In the genomic region with DNA sequence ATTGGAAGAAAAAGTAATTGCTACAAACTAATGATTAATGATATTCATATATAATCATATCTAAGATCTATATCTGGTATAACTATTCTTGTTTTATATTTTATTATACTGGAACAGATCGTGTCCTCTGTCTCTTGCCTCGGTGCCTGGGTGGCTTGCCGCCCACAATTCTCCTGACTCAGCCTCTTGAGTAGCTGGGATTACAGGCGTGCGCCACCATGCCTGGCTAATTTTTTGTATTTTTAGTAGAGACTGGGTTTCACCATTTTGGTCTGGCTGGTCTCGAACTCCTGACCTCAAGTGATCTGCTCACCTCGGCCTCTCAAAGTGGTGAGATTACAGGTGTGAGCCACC, we compare ENCODE assay signal across 2 cellular contexts.
TF ChIP-seq lines count a peak whose summit lies in the region.

No MANE protein-coding gene starts in this region.

TF ChIP-seq in HepG2, 621 proteins besides CTCF, POLR2A, EP300 and RAD21:
- peak; percentile 5; the same call in 1 of the 2 replicates for TF ChIP-seq TFDP2 (CRISPR knock-in tag; IDR thresholded peaks at IDR 0.05)
- 0 out of 2 replicates have a peak, but pooled peaks have one; percentile 16 for TF ChIP-seq ZNF256 (CRISPR knock-in tag; conservative IDR thresholded peaks at IDR 0.05)
- TF ChIP-seq TEAD3 (CRISPR knock-in tag; optimal IDR thresholded peaks at IDR 0.05; ENCODE audit: borderline replicate concordance): peak; percentile 2

TF ChIP-seq in neural cell, 6 proteins besides CTCF, POLR2A, EP300 and RAD21:
- peak; percentile 2 for TF ChIP-seq SMC3 (conservative IDR thresholded peaks at IDR 0.05; ENCODE audit: poor library complexity)
TF ChIP-seq in neural cell: peak in this region for 1; not testable (repeated sequence) for 5.
